In genomic region chr17:16460796-16461605, GRCh38 we compare ENCODE assay signal across 2 cellular contexts.
TF ChIP-seq lines count a peak whose summit lies in the region.

No MANE protein-coding gene starts in this region.

TF ChIP-seq in GM23338, 12 proteins besides CTCF, POLR2A, EP300 and RAD21:
- TF ChIP-seq EZH2phosphoT487 (IDR thresholded peaks at IDR 0.05; ENCODE audit: unreplicated experiment) (no peak), ZNF114 (CRISPR knock-in tag; IDR thresholded peaks at IDR 0.05) (no peak)

TF ChIP-seq in IMR-90, 13 proteins besides CTCF, POLR2A, EP300 and RAD21:
- no peak for TF ChIP-seq FOS (IDR thresholded peaks at IDR 0.05; ENCODE audit: low read depth, low read length)
- TF ChIP-seq RCOR1 (IDR thresholded peaks at IDR 0.05; ENCODE audit: insufficient replicate concordance, low read length): no peak
- TF ChIP-seq USF2 (IDR thresholded peaks at IDR 0.05; ENCODE audit: low read depth, low read length): no peak
- no peak for TF ChIP-seq MAZ (IDR thresholded peaks at IDR 0.05; ENCODE audit: borderline replicate concordance, low read depth, low read length)
- no peak for TF ChIP-seq ELK1 (IDR thresholded peaks at IDR 0.05; ENCODE audit: borderline replicate concordance, low read depth, low read length)
- no peak for TF ChIP-seq BHLHE40 (IDR thresholded peaks at IDR 0.05; ENCODE audit: low read depth, low read length)
- no peak for TF ChIP-seq CHD1 (IDR thresholded peaks at IDR 0.05; ENCODE audit: low read depth, low read length)
- no peak for TF ChIP-seq MAFK (IDR thresholded peaks at IDR 0.05; ENCODE audit: low read depth, low read length)
- no peak for TF ChIP-seq RFX5 (IDR thresholded peaks at IDR 0.05; ENCODE audit: low read depth, low read length)
- TF ChIP-seq CEBPB (IDR thresholded peaks at IDR 0.05; ENCODE audit: low read depth, low read length): no peak
- TF ChIP-seq SMC3 (IDR thresholded peaks at IDR 0.05; ENCODE audit: low read depth, low read length): no peak
- no peak for TF ChIP-seq MXI1 (IDR thresholded peaks at IDR 0.05; ENCODE audit: borderline replicate concordance, low read depth, low read length)
- TF ChIP-seq NFE2L2 (IDR thresholded peaks at IDR 0.05; ENCODE audit: low read depth, low read length): no peak
